ENCODE assay signal across 1 cellular context in genomic region chr20:7936735-7937078, GRCh38.
A peak's percentile ranks its signal among the peaks of the same experiment; 100 is the strongest.
TF ChIP-seq lines count a peak whose summit lies in the region.

No MANE protein-coding gene starts in this region.

TF ChIP-seq in HepG2, 621 proteins besides CTCF, POLR2A, EP300 and RAD21 (continued from another document):
- 0 out of 2 replicates have a peak, but pooled peaks have one; percentile 16 for TF ChIP-seq HMGXB3 (CRISPR knock-in tag; IDR thresholded peaks at IDR 0.05; ENCODE audit: borderline replicate concordance)
- no peak for TF ChIP-seq DNMT3B (CRISPR knock-in tag; conservative IDR thresholded peaks at IDR 0.05)
- no peak for TF ChIP-seq CREB1 (IDR thresholded peaks at IDR 0.05)
- no peak for TF ChIP-seq CREB1 (CRISPR knock-in tag; IDR thresholded peaks at IDR 0.05)
- no peak for TF ChIP-seq ZNF761 (CRISPR knock-in tag; conservative IDR thresholded peaks at IDR 0.05)
- 0 out of 2 replicates have a peak, but pooled peaks have one; percentile 11 for TF ChIP-seq NCOR1 (IDR thresholded peaks at IDR 0.05; ENCODE audit: borderline replicate concordance, low read length)
- TF ChIP-seq TBX2 (CRISPR knock-in tag; IDR thresholded peaks at IDR 0.05; ENCODE audit: borderline replicate concordance), result no peak
